In genomic region chr16:50692999-50693781, GRCh38 we compare ENCODE assay signal across 8 cellular contexts. TPM values are rescaled to one million over a fixed set of nuclear protein-coding genes. Genes with fewer than 3 reads are reported as not detected.
DNase-seq lines count a peak whose midpoint lies in the region; ATAC-seq and TF ChIP-seq lines count a peak whose summit lies in the region.

TSS of gene NOD2 (plus strand) at chr16:50693606. CDS start at chr16:50699496, 5,890 bp downstream.

- peaks cover 65% of the 10 kb centered on the region for H3K4me1 Mint-ChIP-seq in activated naive CD8-positive, alpha-beta T cell treated with anti-CD3 and anti-CD28 coated beads, Interleukin-2, amount 50 U/mL, for 24 hours
- peaks cover 67% of the 10 kb centered on the region for H3K4me1 Mint-ChIP-seq in stimulated activated naive CD8-positive, alpha-beta T cell treated with anti-CD3 and anti-CD28 coated beads, Interleukin-15, amount 100 ng/mL, for 72 hours

- no peak for ATAC-seq in activated naive CD8-positive, alpha-beta T cell treated with anti-CD3 and anti-CD28 coated beads, Interleukin-2, amount 50 U/mL, for 24 hours
- peak; percentile 61 for ATAC-seq in stimulated activated naive CD8-positive, alpha-beta T cell treated with anti-CD3 and anti-CD28 coated beads, Interleukin-15, amount 100 ng/mL, for 72 hours
- no peak for ATAC-seq in HG03457 (IDR thresholded peaks at IDR 0.05; ENCODE audit: unreplicated experiment)

- peak within 1 kb of the TSS; percentile 69 for H3K4me3 Mint-ChIP-seq in activated naive CD8-positive, alpha-beta T cell treated with anti-CD3 and anti-CD28 coated beads, Interleukin-2, amount 50 U/mL, for 24 hours
- peak within 1 kb of the TSS; percentile 68 to 79 for H3K4me3 Mint-ChIP-seq in stimulated activated naive CD8-positive, alpha-beta T cell treated with anti-CD3 and anti-CD28 coated beads, Interleukin-15, amount 100 ng/mL, for 72 hours

- H3K27ac Mint-ChIP-seq in activated naive CD8-positive, alpha-beta T cell treated with anti-CD3 and anti-CD28 coated beads, Interleukin-2, amount 50 U/mL, for 24 hours: peak within 1 kb of the TSS; percentile 67
- H3K27ac Mint-ChIP-seq in stimulated activated naive CD8-positive, alpha-beta T cell treated with anti-CD3 and anti-CD28 coated beads, Interleukin-15, amount 100 ng/mL, for 72 hours: peak within 1 kb of the TSS; percentile 8 to 38

- H3K9me3 Mint-ChIP-seq in activated naive CD8-positive, alpha-beta T cell treated with anti-CD3 and anti-CD28 coated beads, Interleukin-2, amount 50 U/mL, for 24 hours: no peaks in the 10 kb centered on the region
- no peaks in the 10 kb centered on the region for H3K9me3 Mint-ChIP-seq in stimulated activated naive CD8-positive, alpha-beta T cell treated with anti-CD3 and anti-CD28 coated beads, Interleukin-15, amount 100 ng/mL, for 72 hours

- CTCF ChIA-PET in HEK293T (lab: Yijun Ruan, JAX): no interaction called here

- peaks cover 7% of the 10 kb centered on the region for H3K27me3 Mint-ChIP-seq in activated naive CD8-positive, alpha-beta T cell treated with anti-CD3 and anti-CD28 coated beads, Interleukin-2, amount 50 U/mL, for 24 hours
- H3K27me3 Mint-ChIP-seq in stimulated activated naive CD8-positive, alpha-beta T cell treated with anti-CD3 and anti-CD28 coated beads, Interleukin-15, amount 100 ng/mL, for 72 hours: peaks cover 26% of the 10 kb centered on the region

- POLR2A ChIA-PET in HEK293T (lab: Yijun Ruan, JAX): no interaction called here

- peak within 1 kb of the TSS; percentile 34 for H3K4me3 ChIP-seq in iPS-18c (ENCODE audit: insufficient read depth, low read depth, low read length)

- H3K9me3 ChIP-seq in iPS-18c (ENCODE audit: control insufficient read depth, insufficient read depth, low read length): no peaks in the 10 kb centered on the region

- DNase-seq in AG08396 (ENCODE audit: low spot score): peak; percentile 78
- peak; percentile 68 for DNase-seq in HEK293T (ENCODE audit: extremely low spot score)
- peak; percentile 30 for DNase-seq in activated naive CD8-positive, alpha-beta T cell treated with anti-CD3 and anti-CD28 coated beads, Interleukin-2, amount 50 U/mL, for 24 hours
- no peak for DNase-seq in stimulated activated naive CD8-positive, alpha-beta T cell treated with anti-CD3 and anti-CD28 coated beads, Interleukin-15, amount 100 ng/mL, for 72 hours
- DNase-seq in UCSD-AML1 (lab: John Stamatoyannopoulos, UW; ENCODE audit: unreplicated experiment): no peak
- no peak for DNase-seq in SK-N-DZ (ENCODE audit: low spot score)

- peaks cover 3% of the 10 kb centered on the region for H3K36me3 Mint-ChIP-seq in activated naive CD8-positive, alpha-beta T cell treated with anti-CD3 and anti-CD28 coated beads, Interleukin-2, amount 50 U/mL, for 24 hours (ENCODE audit: low read depth)

TF ChIP-seq in HEK293T, 16 proteins besides CTCF, POLR2A, EP300 and RAD21:
- no peak for TF ChIP-seq ELF4 (IDR thresholded peaks at IDR 0.05)
- no peak for TF ChIP-seq LEF1 (IDR thresholded peaks at IDR 0.05; ENCODE audit: borderline replicate concordance)
- no peak for TF ChIP-seq PKNOX1 (IDR thresholded peaks at IDR 0.05)
- TF ChIP-seq ARNT (IDR thresholded peaks at IDR 0.05): no peak
- TF ChIP-seq FOXK2 (IDR thresholded peaks at IDR 0.05): no peak
- TF ChIP-seq SUZ12 (IDR thresholded peaks at IDR 0.05): no peak
- no peak for TF ChIP-seq FOXM1 (IDR thresholded peaks at IDR 0.05; ENCODE audit: borderline replicate concordance)

RNA-seq across cellular contexts. Expression of gene NOD2, which starts in this region (rescaled TPM):
- 0.13 TPM in 1 of 2 replicates, not detected in the other for polyA plus RNA-seq in SK-N-DZ (2014; cell fraction: cytosol; rRNA removed)
- polyA plus RNA-seq in SK-N-DZ (2014; cell fraction: nucleus; rRNA removed): 0.07 TPM in 1 of 2 replicates, not detected in the other

Comparison
In these comparisons a context has a peak if more than half of its experiments do, and no peak if none do; other contexts are left out.
1. DNase-seq: peak in AG08396 (single experiment), HEK293T (single experiment) and activated naive CD8-positive, alpha-beta T cell treated with anti-CD3 and anti-CD28 coated beads, Interleukin-2, amount 50 U/mL, for 24 hours (single experiment); none in stimulated activated naive CD8-positive, alpha-beta T cell treated with anti-CD3 and anti-CD28 coated beads, Interleukin-15, amount 100 ng/mL, for 72 hours (0 of 2), UCSD-AML1 (single experiment) and SK-N-DZ (single experiment).